ENCODE assay signal across 1 cellular context in genomic region chr13:39603424-39603947, GRCh38.
TF ChIP-seq lines count a peak whose summit lies in the region.

No MANE protein-coding gene starts in this region.

TF ChIP-seq in HepG2, 621 proteins besides CTCF, POLR2A, EP300 and RAD21 (continued from another document):
- no peak for TF ChIP-seq TFDP2 (CRISPR knock-in tag; IDR thresholded peaks at IDR 0.05)
- TF ChIP-seq ZNF776 (CRISPR knock-in tag; IDR thresholded peaks at IDR 0.05), result no peak
- TF ChIP-seq NFKB2 (CRISPR knock-in tag; IDR thresholded peaks at IDR 0.05; ENCODE audit: borderline replicate concordance), result no peak
- TF ChIP-seq ZNF503 (CRISPR knock-in tag; IDR thresholded peaks at IDR 0.05), result no peak
- no peak for TF ChIP-seq ZFAT (CRISPR knock-in tag; conservative IDR thresholded peaks at IDR 0.05)
- TF ChIP-seq KLF6 (CRISPR knock-in tag; IDR thresholded peaks at IDR 0.05), result no peak
- no peak for TF ChIP-seq TSC22D2 (CRISPR knock-in tag; IDR thresholded peaks at IDR 0.05; ENCODE audit: borderline replicate concordance)
- TF ChIP-seq ZNF121 (CRISPR knock-in tag; IDR thresholded peaks at IDR 0.05), result no peak
- no peak for TF ChIP-seq ZNF710 (CRISPR knock-in tag; IDR thresholded peaks at IDR 0.05; ENCODE audit: borderline replicate concordance)
- no peak for TF ChIP-seq ZNF850 (CRISPR knock-in tag; conservative IDR thresholded peaks at IDR 0.05)
- TF ChIP-seq SNAPC2 (CRISPR knock-in tag; IDR thresholded peaks at IDR 0.05), result no peak
